10 cellular contexts compared by ENCODE assay signal in the genomic region with DNA sequence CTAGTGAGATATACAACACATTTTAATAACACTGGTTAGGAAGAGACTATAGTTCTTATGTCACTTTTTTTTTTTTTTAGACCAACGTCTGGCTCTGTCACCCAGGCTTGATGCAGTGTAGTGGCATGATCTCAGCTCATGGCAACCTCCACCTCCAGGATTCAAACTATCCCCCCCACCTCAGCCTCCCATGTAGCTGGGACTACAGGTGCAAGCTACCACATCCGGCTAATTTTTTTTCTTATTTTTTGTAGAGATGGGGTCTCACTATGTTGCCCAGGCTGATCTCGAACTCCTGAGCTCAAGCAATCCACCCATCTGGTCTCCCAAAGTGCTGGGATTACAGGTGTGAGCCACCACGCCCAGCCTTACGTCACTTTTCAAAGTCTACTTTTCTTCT.
DNase-seq lines count a peak whose midpoint lies in the region; ATAC-seq and TF ChIP-seq lines count a peak whose summit lies in the region.
"Had no signal": no experiment of that assay in that cellular context is flagged by ENCODE, and none has a peak within 500 bp of the region (broad histone marks: within the 10 kb centered on the region; RNA-seq: fewer than 3 reads in every experiment).

No MANE protein-coding gene starts in this region.

- CTCF ChIA-PET in CD4-positive, alpha-beta memory T cell (lab: Charles Lee; ENCODE audit: partially characterized antibody), result interaction anchor here (1.1 to 2.4 kb wide), 4 partner anchors 13 to 31 kb away, joined by 4 to 7 read pairs (median 4); no protein-coding TSS in a partner anchor
- CTCF ChIA-PET in T-cell (lab: Charles Lee), result interaction anchor here (0.6 to 3.6 kb wide), 4 partner anchors 23 to 81 kb away, joined by 3 to 13 read pairs (median 4); no protein-coding TSS in a partner anchor

- H3K4me1 ChIP-seq in CD4-positive, alpha-beta memory T cell (ENCODE audit: insufficient read depth, low read length), result peaks cover 89% of the 10 kb centered on the region
- H3K4me1 ChIP-seq in heart right ventricle, result peaks cover 0 to 2% (median 0%) of the 10 kb centered on the region in 9 donors

- peak overlapping the region; percentile 30 to 33 for H3K4me3 Mint-ChIP-seq in activated T-cell treated with anti-CD3 and anti-CD28 coated beads, Interleukin-2, amount 50 U/mL, for 72 hours
- peak overlapping the region in 2 of 8 donors; percentile 29 to 46 for H3K4me3 Mint-ChIP-seq in CD4-positive, alpha-beta memory T cell
- H3K4me3 Mint-ChIP-seq in T-cell (peak overlapping the region in 2 of 3 donors; percentile 26 to 31), chondrocyte (ENCODE audit: unreplicated experiment) (no peak overlapping the region)

- TF ChIP-seq CTCF in chondrocyte (IDR thresholded peaks at IDR 0.05), result no peak
- no peak for TF ChIP-seq CTCF in heart right ventricle (IDR thresholded peaks at IDR 0.05)

- no peaks in the 10 kb centered on the region for H3K9me3 Mint-ChIP-seq in activated T-cell treated with anti-CD3 and anti-CD28 coated beads, Interleukin-2, amount 50 U/mL, for 72 hours
- H3K9me3 Mint-ChIP-seq in CD4-positive, alpha-beta memory T cell, result no peaks in the 10 kb centered on the region
- no peaks in the 10 kb centered on the region for H3K9me3 Mint-ChIP-seq in T-cell
- H3K9me3 Mint-ChIP-seq in chondrocyte (ENCODE audit: low read depth), result no peaks in the 10 kb centered on the region

- H3K9me3 ChIP-seq in CD4-positive, alpha-beta memory T cell (ENCODE audit: control insufficient read depth in 1 of 2, low read length in 2 of 2), result no peaks in the 10 kb centered on the region
- H3K9me3 ChIP-seq in heart right ventricle, result no peaks in the 10 kb centered on the region

- intact Hi-C loops in CD4-positive, alpha-beta memory T cell (cut with micrococcal nuclease), result no loop called here
- intact Hi-C loops in heart right ventricle (cut with DNase I), result no loop called here

- no peak for DNase-seq in activated T-cell treated with anti-CD3 and anti-CD28 coated beads, Interleukin-2, amount 50 U/mL, for 72 hours
- DNase-seq in activated T-cell treated with anti-CD3 and anti-CD28 coated beads for 4 hours (no peak), T-cell (peak in 1 of 34 experiments; percentile 28), chondrocyte (ENCODE audit: low spot score) (no peak), heart right ventricle (no peak), NCI-H1694 treated with DMSO at 0.1 percent for 48 hours (lab: John Stamatoyannopoulos, UW) (no peak)
- no peak for DNase-seq in CD4-positive, alpha-beta memory T cell
- DNase-seq: NCI-H1092 treated with DMSO at 0.1 percent for 48 hours, NCI-H510A treated with DMSO at 0.1 percent for 48 hours, NCI-H82 had no signal

- H3K27me3 Mint-ChIP-seq in activated T-cell treated with anti-CD3 and anti-CD28 coated beads, Interleukin-2, amount 50 U/mL, for 72 hours (ENCODE audit: low read depth), result no peaks in the 10 kb centered on the region
- H3K27me3 Mint-ChIP-seq in CD4-positive, alpha-beta memory T cell, result no peaks in the 10 kb centered on the region
- H3K27me3 Mint-ChIP-seq in T-cell, result no peaks in the 10 kb centered on the region
- no peaks in the 10 kb centered on the region for H3K27me3 Mint-ChIP-seq in chondrocyte (ENCODE audit: low read depth)

- no peak for ATAC-seq in activated T-cell treated with anti-CD3 and anti-CD28 coated beads, Interleukin-2, amount 50 U/mL, for 72 hours (replicated peaks in 1 of 2)
- ATAC-seq in T-cell (replicated peaks in 1 of 4) (no peak), heart right ventricle (no peak)

- no peaks in the 10 kb centered on the region for H3K27me3 ChIP-seq in CD4-positive, alpha-beta memory T cell (ENCODE audit: insufficient read depth, low read length)
- H3K27me3 ChIP-seq in heart right ventricle, result no peaks in the 10 kb centered on the region

- WGBS in heart right ventricle, 2 donors, result 92 to 95% methylated on average over 5 of the region's 5 CpGs

- H3K27ac ChIP-seq in CD4-positive, alpha-beta memory T cell (ENCODE audit: low read depth, low read length), result no peak overlapping the region
- H3K27ac ChIP-seq in heart right ventricle, result no peak overlapping the region

- POLR2A ChIA-PET in CD4-positive, alpha-beta memory T cell (lab: Charles Lee; ENCODE audit: partially characterized antibody), result interaction anchor here (1.1 to 1.9 kb wide), 2 partner anchors 13 to 27 kb away, joined by 3 to 5 read pairs; no protein-coding TSS in a partner anchor
- POLR2A ChIA-PET in T-cell (lab: Charles Lee), result interaction anchor here (1.1 to 1.2 kb wide), 2 partner anchors 9 to 22 kb away, joined by 3 to 5 read pairs; no protein-coding TSS in a partner anchor

- peaks cover 98% of the 10 kb centered on the region for H3K4me1 Mint-ChIP-seq in activated T-cell treated with anti-CD3 and anti-CD28 coated beads, Interleukin-2, amount 50 U/mL, for 72 hours (ENCODE audit: low read depth)
- H3K4me1 Mint-ChIP-seq in CD4-positive, alpha-beta memory T cell, result peaks cover 60 to 92% (median 76%) of the 10 kb centered on the region in 4 donors
- peaks cover 91 to 96% (median 93%) of the 10 kb centered on the region in 3 donors for H3K4me1 Mint-ChIP-seq in T-cell
- peaks cover 26% of the 10 kb centered on the region for H3K4me1 Mint-ChIP-seq in chondrocyte (ENCODE audit: low read depth)

- peak overlapping the region; percentile 86 for H3K27ac Mint-ChIP-seq in activated T-cell treated with anti-CD3 and anti-CD28 coated beads, Interleukin-2, amount 50 U/mL, for 72 hours
- H3K27ac Mint-ChIP-seq in CD4-positive, alpha-beta memory T cell, result peak overlapping the region; percentile 22 to 60 (median 53)
- peak overlapping the region; percentile 86 to 97 for H3K27ac Mint-ChIP-seq in T-cell
- H3K27ac Mint-ChIP-seq in chondrocyte (ENCODE audit: unreplicated experiment), result peak overlapping the region; percentile 49

- H3K36me3 ChIP-seq in CD4-positive, alpha-beta memory T cell (ENCODE audit: insufficient read depth, low read length), result no peaks in the 10 kb centered on the region
- H3K36me3 ChIP-seq in heart right ventricle, result no peaks in the 10 kb centered on the region

- H3K4me3 ChIP-seq in CD4-positive, alpha-beta memory T cell (ENCODE audit: low read length in 2 of 2), result no peak overlapping the region
- no peak overlapping the region for H3K4me3 ChIP-seq in heart right ventricle

- H3K36me3 Mint-ChIP-seq in activated T-cell treated with anti-CD3 and anti-CD28 coated beads, Interleukin-2, amount 50 U/mL, for 72 hours (ENCODE audit: insufficient read depth in 2 of 2), result peaks cover 0 to 4% of the 10 kb centered on the region in 2 donors
- peaks cover 33 to 44% of the 10 kb centered on the region in 2 donors for H3K36me3 Mint-ChIP-seq in CD4-positive, alpha-beta memory T cell
- peaks cover 27% of the 10 kb centered on the region for H3K36me3 Mint-ChIP-seq in T-cell
- H3K36me3 Mint-ChIP-seq in chondrocyte (ENCODE audit: low read depth), result no peaks in the 10 kb centered on the region
